ENCODE assay signal across 13 cellular contexts in genomic region chr10:24240001-24240751, GRCh38. TPM values are rescaled to one million over a fixed set of nuclear protein-coding genes. Genes with fewer than 3 reads are reported as not detected.
DNase-seq lines count a peak whose midpoint lies in the region; ATAC-seq and TF ChIP-seq lines count a peak whose summit lies in the region.
"Had no signal": no experiment of that assay in that cellular context is flagged by ENCODE, and none has a peak within 500 bp of the region (broad histone marks: within the 10 kb centered on the region; RNA-seq: fewer than 3 reads in every experiment).

No MANE protein-coding gene starts in this region.

- no peak overlapping the region for H3K27ac Mint-ChIP-seq in CD8-positive, alpha-beta T cell
- H3K27ac Mint-ChIP-seq: CD4-positive, alpha-beta T cell; memory B cell had no signal

- in situ Hi-C loops in GM23248 (cut with MboI): no loop called here

- WGBS in GM23248 (ENCODE audit: low coverage in 1 of 2, low lambda C conversion rate in 2 of 2, missing lambda C conversion rate in 2 of 2), 2 experiments: 46 to 51% methylated on average over 8 of the region's 8 CpGs
- WGBS in spleen, 5 donors: 77 to 83% (median 80%) methylated on average over 8 of the region's 8 CpGs

- H3K27me3 ChIP-seq in GM23248 (replicated peaks; ENCODE audit: insufficient read depth) (no peaks in the 10 kb centered on the region; the same call in 1 of the 2 replicates), ascending aorta (no peaks in the 10 kb centered on the region), spleen (replicated peaks in 1 of 7) (peaks cover 0 to 11% (median 0%) of the 10 kb centered on the region in 7 donors)
- no peaks in the 10 kb centered on the region for H3K27me3 ChIP-seq in CD8-positive, alpha-beta T cell (ENCODE audit: insufficient read depth, low read length)

- TF ChIP-seq CTCF in ascending aorta (IDR thresholded peaks at IDR 0.05) (no peak), spleen (IDR thresholded peaks at IDR 0.05 in 8 of 11, conservative IDR thresholded peaks at IDR 0.05 in 3 of 11) (no peak), RWPE1 (conservative IDR thresholded peaks at IDR 0.05; ENCODE audit: low read depth) (no peak)
- TF ChIP-seq CTCF in CD8-positive, alpha-beta T cell (IDR thresholded peaks at IDR 0.05): no peak

- H3K9ac ChIP-seq in GM23248: no peak overlapping the region

- CTCF ChIA-PET in CD8-positive, alpha-beta T cell (lab: Charles Lee): no interaction called here
- CTCF ChIA-PET in RWPE1 (lab: Yijun Ruan, JAX): no interaction called here

- no peaks in the 10 kb centered on the region for H4K20me1 ChIP-seq in GM23248 (ENCODE audit: insufficient read depth)

- no peak for TF ChIP-seq POLR2A in spleen (IDR thresholded peaks at IDR 0.05)

- H3K9me3 ChIP-seq in GM23248 (ENCODE audit: low read depth) (no peaks in the 10 kb centered on the region), ascending aorta (no peaks in the 10 kb centered on the region), spleen (no peaks in the 10 kb centered on the region)
- no peaks in the 10 kb centered on the region for H3K9me3 ChIP-seq in CD8-positive, alpha-beta T cell (ENCODE audit: low read length)

- H3K4me1 Mint-ChIP-seq in CD8-positive, alpha-beta T cell (ENCODE audit: low read depth): no peaks in the 10 kb centered on the region
- H3K4me1 Mint-ChIP-seq: memory B cell had no signal

- no peak overlapping the region; the same call in 1 of the 2 replicates for H2AFZ ChIP-seq in GM23248

- H3K36me3 ChIP-seq in GM23248 (ENCODE audit: low read depth): no peaks in the 10 kb centered on the region
- H3K36me3 ChIP-seq in ascending aorta: no peaks in the 10 kb centered on the region
- H3K36me3 ChIP-seq in spleen: no peaks in the 10 kb centered on the region
- no peaks in the 10 kb centered on the region for H3K36me3 ChIP-seq in CD8-positive, alpha-beta T cell (ENCODE audit: insufficient read depth, low read length)

- no peak overlapping the region for H3K4me3 Mint-ChIP-seq in CD8-positive, alpha-beta T cell
- H3K4me3 Mint-ChIP-seq: CD4-positive, alpha-beta T cell; memory B cell had no signal

- no peaks in the 10 kb centered on the region for H3K36me3 Mint-ChIP-seq in CD8-positive, alpha-beta T cell
- H3K36me3 Mint-ChIP-seq: memory B cell had no signal

- intact Hi-C loops in ascending aorta (cut with DNase I) (no loop called here), left colon (cut with DNase I, micrococcal nuclease) (no loop called here), spleen (cut with DNase I; ENCODE audit: low total_unique reads) (no loop called here)
- intact Hi-C loops in CD8-positive, alpha-beta T cell (cut with DNase I, micrococcal nuclease): no loop called here

- POLR2A ChIA-PET in CD8-positive, alpha-beta T cell (lab: Charles Lee): no interaction called here
- POLR2A ChIA-PET in RWPE1 (lab: Yijun Ruan, JAX; ENCODE audit: low non-redundant PET): no interaction called here

- H3K79me2 ChIP-seq in GM23248 (ENCODE audit: insufficient read depth): no peaks in the 10 kb centered on the region

- DNase-seq in GM23248: peak; percentile 43
- DNase-seq in ascending aorta (ENCODE audit: low spot score in 2 of 2): no peak
- DNase-seq in left colon: no peak
- DNase-seq in spleen: no peak
- DNase-seq in stimulated activated naive CD4-positive, alpha-beta T cell treated with Interleukin-2 at 50 U/mL for 16 hours (lab: John Stamatoyannopoulos, UW): no peak
- no peak for DNase-seq in CD8-positive, alpha-beta T cell
- DNase-seq in RWPE1 (ENCODE audit: low spot score): no peak
- DNase-seq: activated T-cell treated with anti-CD3 and anti-CD28 coated beads, Interleukin-2, amount 50 U/mL, for 1 hour; caudate nucleus; CD4-positive, alpha-beta T cell had no signal

- peaks cover 16% of the 10 kb centered on the region for H3K27me3 Mint-ChIP-seq in CD8-positive, alpha-beta T cell (ENCODE audit: low read depth)
- H3K27me3 Mint-ChIP-seq: memory B cell had no signal

- H3K4me2 ChIP-seq in GM23248 (ENCODE audit: unreplicated experiment): no peak overlapping the region

- H3K4me3 ChIP-seq in GM23248 (no peak overlapping the region), ascending aorta (no peak overlapping the region), skin epidermis (peak overlapping the region in 5 of 7 experiments; percentile 0 to 39 (median 25)), spleen (no peak overlapping the region)
- no peak overlapping the region for H3K4me3 ChIP-seq in CD8-positive, alpha-beta T cell (ENCODE audit: low read depth, low read length)

- H3K9me2 ChIP-seq in GM23248 (ENCODE audit: insufficient read depth): no peaks in the 10 kb centered on the region

- ATAC-seq in left colon: peak; percentile 11
- no peak for ATAC-seq in CD8-positive, alpha-beta T cell
- ATAC-seq: Panc1 had no signal

- H3K27ac ChIP-seq in GM23248 (no peak overlapping the region), ascending aorta (peak overlapping the region; percentile 1 to 21), skin epidermis (peak overlapping the region in 15 of 21 experiments; percentile 1 to 76 (median 55)), spleen (no peak overlapping the region), RWPE1 (no peak overlapping the region)
- H3K27ac ChIP-seq in CD8-positive, alpha-beta T cell (ENCODE audit: low read depth, low read length): no peak overlapping the region

- H3F3A ChIP-seq in GM23248 (ENCODE audit: insufficient read depth): no peaks in the 10 kb centered on the region

- H3K4me1 ChIP-seq in GM23248 (ENCODE audit: insufficient read depth): no peaks in the 10 kb centered on the region
- H3K4me1 ChIP-seq in ascending aorta: peaks cover 2 to 17% of the 10 kb centered on the region in 2 donors
- no peaks in the 10 kb centered on the region for H3K4me1 ChIP-seq in spleen
- H3K4me1 ChIP-seq in CD8-positive, alpha-beta T cell (ENCODE audit: insufficient read depth, low read length): no peaks in the 10 kb centered on the region

- no peaks in the 10 kb centered on the region for H3K9me3 Mint-ChIP-seq in CD8-positive, alpha-beta T cell
- H3K9me3 Mint-ChIP-seq: CD4-positive, alpha-beta T cell; memory B cell had no signal

RNA-seq across cellular contexts. Expression of gene KIAA1217, which starts 31.2 kb away (rescaled TPM):
- total RNA-seq in GM23248 (2014; rRNA removed; shearing (Covaris generic)): 4.7 and 5.4 TPM in 2 replicates
- polyA plus RNA-seq in GM23248 (2016; fragmentation: Nextera tagmentation; extraction: Ambion mirVana) (6.9 and 8.1 TPM in 2 replicates), spleen (1 to 10 TPM; 2.2 to 5.2 (median 3.0) TPM)
- total RNA-seq in ascending aorta (13.0 TPM), left colon (10 to 100 TPM; 69.2 to 78.4 TPM), spleen (10 to 100 TPM; 14.8 to 40.7 (median 27.4) TPM)
- total RNA-seq in CD8-positive, alpha-beta T cell: under 1 TPM in 1 of 2 experiments, not detected in 1; 0.22 TPM
- total RNA-seq: CD4-positive, alpha-beta T cell had no signal

Comparison
In these comparisons a context has a peak if more than half of its experiments do, and no peak if none do; other contexts are left out.
1. H3K27ac ChIP-seq: peak in ascending aorta (2 of 2) and skin epidermis (15 of 21); none in GM23248 (single experiment), spleen (0 of 8), CD8-positive, alpha-beta T cell (single experiment) and RWPE1 (single experiment).
2. H3K4me3 ChIP-seq: peak in skin epidermis (5 of 7); none in GM23248 (single experiment), ascending aorta (0 of 2), spleen (0 of 8) and CD8-positive, alpha-beta T cell (single experiment).